ENCODE assay signal across 8 cellular contexts in the genomic region with DNA sequence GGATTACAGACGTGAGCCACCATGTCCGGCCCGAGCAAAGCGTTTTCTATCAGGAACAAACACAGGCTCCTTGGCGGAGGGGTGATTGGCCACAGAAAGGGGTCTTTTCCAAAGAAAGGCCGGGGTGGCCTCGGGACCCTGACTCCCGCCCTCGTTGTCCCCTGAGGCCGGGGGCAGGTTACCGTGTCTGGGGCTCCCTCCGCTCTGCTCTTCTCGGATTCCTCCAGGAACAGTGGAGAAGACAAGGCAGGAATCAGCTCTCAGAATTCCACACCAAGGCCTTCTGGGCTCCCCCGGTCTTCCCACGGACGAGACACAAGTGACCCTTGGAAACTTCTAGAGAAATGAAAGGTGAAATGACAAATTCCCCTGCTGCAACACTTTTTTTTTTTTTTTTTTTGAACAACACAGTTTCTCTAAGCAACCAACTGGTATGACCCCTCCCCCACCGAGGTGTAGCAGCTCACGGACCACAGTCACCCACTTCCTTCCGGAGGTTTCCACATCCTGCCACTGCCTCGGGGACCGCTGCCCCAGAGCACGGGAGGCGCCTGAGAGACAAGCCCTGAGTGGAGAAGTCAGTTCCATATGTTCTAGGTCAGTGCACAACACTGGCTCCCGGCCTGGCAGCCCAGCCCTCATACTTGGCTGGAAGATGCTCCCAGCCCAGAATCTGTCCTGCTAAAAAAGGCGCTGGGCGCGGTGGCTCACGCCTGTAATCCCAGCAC. TPM values are rescaled to one million over a fixed set of nuclear protein-coding genes. Genes with fewer than 3 reads are reported as not detected.
DNase-seq lines count a peak whose midpoint lies in the region; ATAC-seq and TF ChIP-seq lines count a peak whose summit lies in the region.

No MANE protein-coding gene starts in this region.

- peaks cover 60% of the 10 kb centered on the region for H3K4me1 ChIP-seq in upper lobe of right lung

- intact Hi-C loops in dorsolateral prefrontal cortex (cut with DNase I) (no loop called here), upper lobe of right lung (cut with DNase I) (no loop called here)

- CTCF ChIA-PET in activated CD4-positive, alpha-beta T cell treated with anti-CD3 and anti-CD28 coated beads, Interleukin-2, amount 10 ng/mL, durations not matched to agents 7 days and 5 days (lab: Charles Lee): interaction anchor here (0.6 to 5.6 kb wide), 6 partner anchors 9 to 307 kb away, joined by 3 to 33 read pairs (median 3); a partner anchor contains a TSS

- ATAC-seq in GM19043 (IDR thresholded peaks at IDR 0.05; ENCODE audit: low read depth, unreplicated experiment): peak; percentile 29
- ATAC-seq in upper lobe of right lung: peak; percentile 84

- POLR2A ChIA-PET in activated CD4-positive, alpha-beta T cell treated with anti-CD3 and anti-CD28 coated beads, Interleukin-2, amount 10 ng/mL, durations not matched to agents 7 days and 5 days (lab: Charles Lee): interaction anchor here (0.6 to 1.7 kb wide), 4 partner anchors 9 to 15 kb away, joined by 3 to 7 read pairs (median 4); no protein-coding TSS in a partner anchor

- no peaks in the 10 kb centered on the region for H3K9me3 ChIP-seq in upper lobe of right lung

- no peak overlapping the region for H3K4me3 ChIP-seq in dorsolateral prefrontal cortex
- H3K4me3 ChIP-seq in upper lobe of right lung: peak overlapping the region; percentile 47

- peak overlapping the region; percentile 100 for H3K27ac Mint-ChIP-seq in IgD-negative memory B cell
- H3K27ac Mint-ChIP-seq in activated CD4-positive, alpha-beta T cell treated with anti-CD3 and anti-CD28 coated beads, Interleukin-2, amount 10 ng/mL, durations not matched to agents 7 days and 5 days: peak overlapping the region; percentile 98

- peaks cover 3% of the 10 kb centered on the region for H3K27me3 Mint-ChIP-seq in IgD-negative memory B cell
- no peaks in the 10 kb centered on the region for H3K27me3 Mint-ChIP-seq in activated CD4-positive, alpha-beta T cell treated with anti-CD3 and anti-CD28 coated beads, Interleukin-2, amount 10 ng/mL, durations not matched to agents 7 days and 5 days

- peaks cover 32% of the 10 kb centered on the region for H3K36me3 ChIP-seq in upper lobe of right lung

- H3K4me3 Mint-ChIP-seq in IgD-negative memory B cell: peak overlapping the region; percentile 97 to 100 (median 98)
- H3K4me3 Mint-ChIP-seq in activated CD4-positive, alpha-beta T cell treated with anti-CD3 and anti-CD28 coated beads, Interleukin-2, amount 10 ng/mL, durations not matched to agents 7 days and 5 days: peak overlapping the region; percentile 99

- peak; percentile 98 for DNase-seq in activated CD4-positive, alpha-beta T cell treated with anti-CD3 and anti-CD28 coated beads, Interleukin-2, amount 10 ng/mL, durations not matched to agents 7 days and 5 days
- DNase-seq in dorsolateral prefrontal cortex (peak in 2 of 10 donors; percentile 39), occipital lobe (lab: John Stamatoyannopoulos, UW) (peak; percentile 38), upper lobe of right lung (peak; percentile 88), OCI-M2 (lab: John Stamatoyannopoulos, UW; ENCODE audit: unreplicated experiment) (no peak), NCI-H2029 treated with DMSO at 0.1 percent for 48 hours (lab: John Stamatoyannopoulos, UW) (no peak)

- peaks cover 0 to 4% (median 0%) of the 10 kb centered on the region in 3 donors for H3K9me3 Mint-ChIP-seq in IgD-negative memory B cell
- no peaks in the 10 kb centered on the region for H3K9me3 Mint-ChIP-seq in activated CD4-positive, alpha-beta T cell treated with anti-CD3 and anti-CD28 coated beads, Interleukin-2, amount 10 ng/mL, durations not matched to agents 7 days and 5 days

- H3K27me3 ChIP-seq in dorsolateral prefrontal cortex (no peaks in the 10 kb centered on the region), upper lobe of right lung (no peaks in the 10 kb centered on the region)

- peaks cover 52 to 57% (median 56%) of the 10 kb centered on the region in 3 donors for H3K4me1 Mint-ChIP-seq in IgD-negative memory B cell
- H3K4me1 Mint-ChIP-seq in activated CD4-positive, alpha-beta T cell treated with anti-CD3 and anti-CD28 coated beads, Interleukin-2, amount 10 ng/mL, durations not matched to agents 7 days and 5 days: peaks cover 58% of the 10 kb centered on the region

- TF ChIP-seq CTCF in dorsolateral prefrontal cortex (IDR thresholded peaks at IDR 0.05 in 54 of 56, conservative IDR thresholded peaks at IDR 0.05 in 2 of 56; ENCODE audit: low read depth in 1 of 56, partially characterized antibody in 56 of 56): no peak
- TF ChIP-seq CTCF in upper lobe of right lung (IDR thresholded peaks at IDR 0.05): no peak

- peaks cover 4% of the 10 kb centered on the region for H3K36me3 Mint-ChIP-seq in IgD-negative memory B cell
- peaks cover 74% of the 10 kb centered on the region for H3K36me3 Mint-ChIP-seq in activated CD4-positive, alpha-beta T cell treated with anti-CD3 and anti-CD28 coated beads, Interleukin-2, amount 10 ng/mL, durations not matched to agents 7 days and 5 days (ENCODE audit: low read depth)

- H3K27ac ChIP-seq in dorsolateral prefrontal cortex: peak overlapping the region in 31 of 59 donors; percentile 10 to 73 (median 44)
- H3K27ac ChIP-seq in upper lobe of right lung: peak overlapping the region; percentile 82

RNA-seq across cellular contexts. Expression of a gene that starts 11.0 kb away (rescaled TPM):
- polyA plus RNA-seq in IgD-negative memory B cell: 136 TPM
- total RNA-seq in activated CD4-positive, alpha-beta T cell treated with anti-CD3 and anti-CD28 coated beads, Interleukin-2, amount 10 ng/mL, durations not matched to agents 7 days and 5 days: 100 to 1,000 TPM; 217 to 239 TPM
- 10 to 100 TPM; 15.7 to 49.6 (median 26.9) TPM for total RNA-seq in dorsolateral prefrontal cortex
- 14.2 TPM for total RNA-seq in occipital lobe
- total RNA-seq in upper lobe of right lung: 58.8 TPM

RNA-seq across cellular contexts. Expression of a gene that starts 11.6 kb away (rescaled TPM):
- polyA plus RNA-seq in IgD-negative memory B cell: 0.83 TPM
- 1 to 10 TPM; 7.5 to 9.9 TPM for total RNA-seq in activated CD4-positive, alpha-beta T cell treated with anti-CD3 and anti-CD28 coated beads, Interleukin-2, amount 10 ng/mL, durations not matched to agents 7 days and 5 days
- total RNA-seq in dorsolateral prefrontal cortex (10 to 100 TPM in 119 of 120 experiments, 1 to 10 TPM in 1; 8.6 to 54.6 (median 25.5) TPM), occipital lobe (2.2 TPM), upper lobe of right lung (6.8 TPM)

RNA-seq across cellular contexts. Expression of a gene that starts 34.1 kb away (rescaled TPM):
- 83.9 TPM for polyA plus RNA-seq in IgD-negative memory B cell
- 100 to 1,000 TPM; 198 to 228 TPM for total RNA-seq in activated CD4-positive, alpha-beta T cell treated with anti-CD3 and anti-CD28 coated beads, Interleukin-2, amount 10 ng/mL, durations not matched to agents 7 days and 5 days
- total RNA-seq in dorsolateral prefrontal cortex (100 to 1,000 TPM in 32 of 120 experiments, 10 to 100 TPM in 88; 40.9 to 364 (median 77.4) TPM), occipital lobe (16.8 TPM), upper lobe of right lung (314 TPM)

Comparison
In these comparisons a context has a peak if more than half of its experiments do, and no peak if none do; other contexts are left out.
1. DNase-seq: peak in activated CD4-positive, alpha-beta T cell treated with anti-CD3 and anti-CD28 coated beads, Interleukin-2, amount 10 ng/mL, durations not matched to agents 7 days and 5 days (single experiment), occipital lobe (single experiment) and upper lobe of right lung (single experiment); none in OCI-M2 (single experiment) and NCI-H2029 treated with DMSO at 0.1 percent for 48 hours (single experiment).